In the genomic region with DNA sequence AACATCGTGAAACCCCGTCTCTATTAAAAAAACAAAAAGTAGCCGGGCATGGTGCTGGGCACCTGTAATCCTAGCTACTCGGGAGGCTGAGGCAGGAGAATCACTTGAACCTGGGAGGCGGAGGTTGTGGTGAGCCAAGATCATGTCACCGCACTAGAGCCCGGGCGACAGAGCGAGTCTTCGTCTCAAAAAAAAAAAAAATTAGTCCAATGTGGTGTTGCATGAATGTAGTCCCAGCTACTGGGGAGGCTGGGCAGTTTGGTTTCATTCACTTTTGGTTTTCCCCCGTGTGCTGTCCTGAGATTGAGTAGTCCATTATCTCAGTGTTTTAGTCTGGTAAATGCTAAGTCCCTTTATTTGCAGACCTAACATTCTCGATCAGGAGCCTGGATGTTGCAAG, we compare ENCODE assay signal across 9 cellular contexts.
"Had no signal": no experiment of that assay in that cellular context is flagged by ENCODE, and none has a peak within 500 bp of the region (broad histone marks: within the 10 kb centered on the region; RNA-seq: fewer than 3 reads in every experiment).

No MANE protein-coding gene starts in this region.

- H3K4me2 ChIP-seq: GM23338 had no signal

- H3K4me3 Mint-ChIP-seq: GM23338, H9, HFFc6, IgD-negative memory B cell had no signal

- H3K4me1 Mint-ChIP-seq: GM23338 had no signal

- DNase-seq: H9, HCEC 1CT, HFFc6, KG1 had no signal

- ATAC-seq: GM23338 had no signal

- H3K27ac Mint-ChIP-seq: GM23338, H9, HFFc6, IgD-negative memory B cell had no signal

- H2AFZ ChIP-seq: GM23338 had no signal

- FAIRE-seq: H1, H54, HTR-8/SVneo had no signal

- H3K4me3 ChIP-seq: GM23338 had no signal

- H3K9me3 Mint-ChIP-seq: HFFc6 had no signal
